Comparison of ENCODE assay signal across 14 cellular contexts in the genomic region with DNA sequence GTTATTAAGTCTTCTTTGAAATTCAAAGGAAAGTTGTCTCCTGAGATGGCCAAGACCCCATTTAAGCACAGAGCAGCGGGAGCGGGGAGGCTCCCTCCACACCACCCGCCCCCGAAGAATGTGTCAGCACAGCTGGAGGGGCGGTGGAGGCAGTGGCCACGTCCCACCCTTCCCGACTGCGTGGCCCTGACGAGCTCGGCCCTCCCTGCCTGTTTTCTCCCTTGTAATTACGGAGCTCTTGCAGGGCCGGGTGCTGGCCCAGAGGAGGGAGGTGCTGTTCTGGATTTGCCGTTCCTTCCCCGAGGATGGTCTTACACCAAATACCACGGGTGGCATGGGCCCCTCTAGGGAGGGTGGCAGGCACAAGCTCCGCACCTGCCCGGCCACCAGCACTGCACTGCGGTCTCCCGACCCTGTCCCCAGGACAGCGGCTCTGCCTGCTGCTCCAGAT.
"Had no signal": no experiment of that assay in that cellular context is flagged by ENCODE, and none has a peak within 500 bp of the region (broad histone marks: within the 10 kb centered on the region; RNA-seq: fewer than 3 reads in every experiment).

No MANE protein-coding gene starts in this region.

- H3K4me3 ChIP-seq: coronary artery, heart left ventricle, mucosa of descending colon, psoas muscle, testis had no signal

- H3K4me3 Mint-ChIP-seq: natural killer cell; stimulated activated naive CD8-positive, alpha-beta T cell treated with anti-CD3 and anti-CD28 coated beads, Interleukin-15, Interleukin-2, amounts not matched to agents 100 ng/mL and 50 ng/mL, for 24 hours had no signal

- H3K9me3 ChIP-seq: heart left ventricle, mucosa of descending colon, psoas muscle, testis had no signal

- H3K27me3 ChIP-seq: testis had no signal

- H3K36me3 ChIP-seq: heart left ventricle, WERI-Rb-1 had no signal

- H3K36me3 Mint-ChIP-seq: natural killer cell had no signal

- H3K27ac Mint-ChIP-seq: natural killer cell; stimulated activated naive CD8-positive, alpha-beta T cell treated with anti-CD3 and anti-CD28 coated beads, Interleukin-15, Interleukin-2, amounts not matched to agents 100 ng/mL and 50 ng/mL, for 24 hours had no signal

- H3K4me1 Mint-ChIP-seq: natural killer cell had no signal

- H3K27ac ChIP-seq: coronary artery, heart left ventricle, psoas muscle, testis, WERI-Rb-1 had no signal

- ATAC-seq: left colon, mucosa of descending colon, natural killer cell, psoas muscle had no signal

- H3K4me1 ChIP-seq: heart left ventricle, psoas muscle, testis had no signal

- DNase-seq: activated CD4-positive, alpha-beta T cell treated with anti-CD3 and anti-CD28 coated beads for 48 hours; activated naive CD4-positive, alpha-beta T cell treated with Interleukin-2 at 50 U/mL for 16 hours; effector CD4-positive, alpha-beta T cell; heart left ventricle; left colon; mucosa of descending colon; natural killer cell; psoas muscle; stimulated activated CD4-positive, alpha-beta T cell treated with anti-CD3 and anti-CD28 coated beads, Interleukin-4, amount 100 ng/mL, for 1 hour; stimulated activated CD8-positive, alpha-beta memory T cell treated with anti-CD3 and anti-CD28 coated beads, Interleukin-4, amount 100 ng/mL, for 48 hours; testis; WERI-Rb-1 had no signal

- H3K9me3 Mint-ChIP-seq: natural killer cell; stimulated activated naive CD8-positive, alpha-beta T cell treated with anti-CD3 and anti-CD28 coated beads, Interleukin-15, Interleukin-2, amounts not matched to agents 100 ng/mL and 50 ng/mL, for 24 hours had no signal
